Comparison of ENCODE assay signal across 11 cellular contexts in the genomic region with DNA sequence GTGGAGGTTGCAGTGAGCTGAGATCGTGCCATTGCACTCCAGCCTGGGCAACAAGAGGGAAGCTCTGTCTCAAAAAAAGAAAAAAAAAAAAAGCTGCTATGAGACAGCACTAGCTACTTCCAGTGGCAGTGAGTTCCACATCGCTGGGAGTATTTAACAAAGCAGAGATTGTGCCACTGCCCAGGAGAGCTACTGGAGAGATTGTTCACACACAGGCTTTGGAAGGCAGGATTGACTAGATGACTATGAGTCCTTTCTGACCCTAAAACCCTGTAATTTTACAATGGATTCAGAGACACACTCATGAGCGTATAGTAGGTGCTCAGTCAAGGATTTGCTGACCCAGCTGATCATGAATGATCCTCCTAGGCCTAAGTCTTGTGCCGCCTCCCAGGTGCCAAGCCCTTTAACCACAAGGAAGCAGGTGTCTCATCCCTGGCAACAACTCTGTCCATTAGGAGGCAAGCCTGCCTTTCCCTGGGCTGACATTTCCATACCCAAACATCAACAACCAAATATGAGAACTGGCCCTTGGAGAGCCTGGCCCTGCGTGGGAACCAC. TPM values are rescaled to one million over a fixed set of nuclear protein-coding genes. Genes with fewer than 3 reads are reported as not detected.
A peak's percentile ranks its signal among the peaks of the same experiment; 100 is the strongest.
DNase-seq lines count a peak whose midpoint lies in the region; ATAC-seq, FAIRE-seq and TF ChIP-seq lines count a peak whose summit lies in the region.
"Had no signal": no experiment of that assay in that cellular context is flagged by ENCODE, and none has a peak within 500 bp of the region (broad histone marks: within the 10 kb centered on the region; RNA-seq: fewer than 3 reads in every experiment).

No MANE protein-coding gene starts in this region.

- H3K36me3 ChIP-seq in BLaER1 (no peaks in the 10 kb centered on the region), upper lobe of left lung (no peaks in the 10 kb centered on the region)

- H3K27me3 ChIP-seq in BLaER1: no peaks in the 10 kb centered on the region
- no peaks in the 10 kb centered on the region for H3K27me3 ChIP-seq in upper lobe of left lung

- TF ChIP-seq EP300 in upper lobe of left lung (IDR thresholded peaks at IDR 0.05): no peak

- DNase-seq in GM18507 (ENCODE audit: extremely low spot score, insufficient read length, low read depth) (no peak), RPMI8226 (peak; percentile 43), 8988T (no peak), upper lobe of left lung (no peak)
- DNase-seq: erythroblast, NCI-H1436 had no signal

- H3K9me3 ChIP-seq in BLaER1 (peaks cover 17% of the 10 kb centered on the region), upper lobe of left lung (no peaks in the 10 kb centered on the region)

- TF ChIP-seq POLR2A in upper lobe of left lung (IDR thresholded peaks at IDR 0.05): no peak

- H4K20me1 ChIP-seq in BLaER1: no peaks in the 10 kb centered on the region

- peak overlapping the region; percentile 78 for H3K4me2 ChIP-seq in BLaER1

- H3K27ac ChIP-seq in BLaER1 (peak overlapping the region; percentile 71; the same call in 1 of the 2 replicates), upper lobe of left lung (no peak overlapping the region)

- WGBS in upper lobe of left lung, 2 donors: 82 to 89% methylated on average over 4 to 5 of the region's 5 CpGs

- H3K9ac ChIP-seq in BLaER1: no peak overlapping the region

- peak; percentile 12 for FAIRE-seq in GM18507 (lab: Jason Lieb, UNC)
- FAIRE-seq: D721Med had no signal

- peaks cover 34% of the 10 kb centered on the region for H3K4me1 ChIP-seq in BLaER1
- peaks cover 0 to 14% (median 0%) of the 10 kb centered on the region in 4 donors for H3K4me1 ChIP-seq in upper lobe of left lung

- no peak overlapping the region for H3K4me3 ChIP-seq in BLaER1
- H3K4me3 ChIP-seq in upper lobe of left lung: no peak overlapping the region

- TF ChIP-seq CTCF in upper lobe of left lung (IDR thresholded peaks at IDR 0.05): no peak

- ATAC-seq in esophagus mucosa (peak; percentile 68), GM18498 (IDR thresholded peaks at IDR 0.05; ENCODE audit: unreplicated experiment) (no peak), upper lobe of left lung (ENCODE audit: low FRiP score in 2 of 2) (no peak), HG02678 (IDR thresholded peaks at IDR 0.05; ENCODE audit: unreplicated experiment) (no peak)

RNA-seq across cellular contexts. Expression of gene ODC1, which starts 45.0 kb away (rescaled TPM):
- total RNA-seq in esophagus mucosa (21.6 TPM), upper lobe of left lung (100 to 1,000 TPM in 1 of 6 donors, 10 to 100 TPM in 4, 1 to 10 TPM in 1; 3.1 to 223 (median 46.0) TPM)
